29 cellular contexts compared by ENCODE assay signal in genomic region chr9:81767921-81768320, GRCh38.
A peak's percentile ranks its signal among the peaks of the same experiment; 100 is the strongest.
DNase-seq lines count a peak whose midpoint lies in the region; ATAC-seq, FAIRE-seq and TF ChIP-seq lines count a peak whose summit lies in the region.
"Had no signal": no experiment of that assay in that cellular context is flagged by ENCODE, and none has a peak within 500 bp of the region (broad histone marks: within the 10 kb centered on the region; RNA-seq: fewer than 3 reads in every experiment).

No MANE protein-coding gene starts in this region.

- ATAC-seq in HepG2 (no peak), right lobe of liver (no peak)
- ATAC-seq: A549; CD8-positive, alpha-beta T cell had no signal

- POLR2A ChIA-PET in HepG2 (lab: Yijun Ruan, JAX) = no interaction called here

- H3K79me2 ChIP-seq in HepG2 (ENCODE audit: insufficient read depth, low read length) = no peaks in the 10 kb centered on the region

- TF ChIP-seq POLR2A in HepG2 (IDR thresholded peaks at IDR 0.05; ENCODE audit: insufficient read depth in 1 of 2, low read depth in 2 of 2, low read length in 2 of 2) (no peak), right lobe of liver (IDR thresholded peaks at IDR 0.05) (no peak)

- CTCF ChIA-PET in HepG2 (lab: Yijun Ruan, JAX; ENCODE audit: low intra/inter-chr PET ratio, low total read pairs) = no interaction called here

- H3K4me2 ChIP-seq in HepG2 (ENCODE audit: low read depth, low read length) = no peak overlapping the region
- H3K4me2 ChIP-seq: A549; BLaER1; BLaER1 treated with 17β-estradiol and CSF1 and Interleukin-3, amounts not matched to agents 10 nM and 100 nM had no signal

- no peak overlapping the region for H2AFZ ChIP-seq in HepG2 (ENCODE audit: low read length)

- H3K9ac ChIP-seq in HepG2 (ENCODE audit: insufficient read depth, low read depth, low read length) = no peak overlapping the region
- H3K9ac ChIP-seq: BLaER1; BLaER1 treated with 17β-estradiol and CSF1 and Interleukin-3, amounts not matched to agents 10 nM and 100 nM had no signal

- FAIRE-seq in HepG2 (lab: Jason Lieb, UNC) = no peak
- FAIRE-seq: A204.1, A549, D721Med had no signal

- intact Hi-C loops in HepG2 (cut with micrococcal nuclease; ENCODE audit: unreplicated experiment) (no loop called here), right lobe of liver (cut with DNase I) (no loop called here)

- DNase-seq in HepG2 (ENCODE audit: low spot score) (no peak), right lobe of liver (no peak)
- DNase-seq: 8988T; ACHN; AML-193; BE2C; C1 segment of cervical spinal cord; Caco-2; Calu3; CD4-positive, alpha-beta memory T cell; CD4-positive, alpha-beta T cell; CD4-positive, CD25-positive, alpha-beta regulatory T cell; CD8-positive, alpha-beta memory T cell; CD8-positive, alpha-beta T cell; COR-L47; DMS 273 treated with DMSO at 0.1 percent for 48 hours; DMS153; DMS53; DMS79; DMS79 treated with DMSO at 0.1 percent for 48 hours; DND-41; EL had no signal

- H3K4me3 ChIP-seq in HepG2 (replicated peaks in 1 of 3; ENCODE audit: insufficient read depth in 1 of 3, low read depth in 2 of 3, low read length in 3 of 3) (no peak overlapping the region), right lobe of liver (no peak overlapping the region)
- H3K4me3 ChIP-seq: A549; BLaER1; BLaER1 treated with 17β-estradiol and CSF1 and Interleukin-3, amounts not matched to agents 10 nM and 100 nM had no signal

- no peaks in the 10 kb centered on the region for H3K9me3 ChIP-seq in HepG2 (ENCODE audit: low read length)
- no peaks in the 10 kb centered on the region for H3K9me3 ChIP-seq in right lobe of liver
- H3K9me3 ChIP-seq: A549; BLaER1; BLaER1 treated with 17β-estradiol and CSF1 and Interleukin-3, amounts not matched to agents 10 nM and 100 nM; Caco-2 had no signal

- no peaks in the 10 kb centered on the region for H3K36me3 ChIP-seq in HepG2 (replicated peaks in 1 of 2; ENCODE audit: control insufficient read depth in 1 of 2, insufficient read depth in 2 of 2, low read length in 2 of 2)
- no peaks in the 10 kb centered on the region for H3K36me3 ChIP-seq in right lobe of liver
- H3K36me3 ChIP-seq: BE2C; BLaER1; BLaER1 treated with 17β-estradiol and CSF1 and Interleukin-3, amounts not matched to agents 10 nM and 100 nM had no signal

- H3K27ac ChIP-seq in HepG2 (ENCODE audit: extremely low read length, insufficient read depth, low read length) = no peak overlapping the region
- H3K27ac ChIP-seq in right lobe of liver = no peak overlapping the region
- H3K27ac ChIP-seq: 22Rv1; A549; BLaER1; BLaER1 treated with 17β-estradiol and CSF1 and Interleukin-3, amounts not matched to agents 10 nM and 100 nM; C4-2B had no signal

- TF ChIP-seq CTCF in HepG2 (CRISPR knock-in tag; IDR thresholded peaks at IDR 0.05) = no peak
- no peak for TF ChIP-seq CTCF in right lobe of liver (IDR thresholded peaks at IDR 0.05)

- H3K4me1 ChIP-seq in HepG2 (ENCODE audit: insufficient read depth, low read length) (no peaks in the 10 kb centered on the region), right lobe of liver (no peaks in the 10 kb centered on the region)
- H3K4me1 ChIP-seq: BLaER1 had no signal

- no TSS peak for BruUV-seq in HepG2 (replicated peaks; lab: Mats Ljungman, UMichigan)

- TF ChIP-seq RAD21 in HepG2 (CRISPR knock-in tag; IDR thresholded peaks at IDR 0.05) = no peak

- H3K27me3 ChIP-seq in HepG2 (ENCODE audit: control insufficient read depth in 1 of 2, insufficient read depth in 2 of 2, low read length in 2 of 2) (no peaks in the 10 kb centered on the region), right lobe of liver (no peaks in the 10 kb centered on the region)
- H3K27me3 ChIP-seq: BE2C; BLaER1; BLaER1 treated with 17β-estradiol and CSF1 and Interleukin-3, amounts not matched to agents 10 nM and 100 nM had no signal

- H4K20me1 ChIP-seq in HepG2 (ENCODE audit: insufficient read depth, low read length) = no peaks in the 10 kb centered on the region
- H4K20me1 ChIP-seq: BLaER1; BLaER1 treated with 17β-estradiol and CSF1 and Interleukin-3, amounts not matched to agents 10 nM and 100 nM had no signal

- in situ Hi-C loops in HepG2 (cut with HindIII; ENCODE audit: extremely low pct_ligation_motif_present, low pct_unique_long_range_greater_than_20kb) = no loop called here

- no peak for TF ChIP-seq EP300 in HepG2 (IDR thresholded peaks at IDR 0.05; ENCODE audit: low read depth in 2 of 2, low read length in 2 of 2)
- no peak for TF ChIP-seq EP300 in HepG2 (CRISPR knock-in tag; IDR thresholded peaks at IDR 0.05; ENCODE audit: borderline replicate concordance)

TF ChIP-seq in HepG2, 621 proteins besides CTCF, POLR2A, EP300 and RAD21:
- TF ChIP-seq ZNF12 (CRISPR knock-in tag; IDR thresholded peaks at IDR 0.05) (peak; percentile 93), ZNF30 (CRISPR knock-in tag; IDR thresholded peaks at IDR 0.05) (no peak)
